ENCODE assay signal across 15 cellular contexts in genomic region chr15:40234783-40235182, GRCh38. TPM values are rescaled to one million over a fixed set of nuclear protein-coding genes. Genes with fewer than 3 reads are reported as not detected.
DNase-seq lines count a peak whose midpoint lies in the region; ATAC-seq, FAIRE-seq and TF ChIP-seq lines count a peak whose summit lies in the region.
"Had no signal": no experiment of that assay in that cellular context is flagged by ENCODE, and none has a peak within 500 bp of the region (broad histone marks: within the 10 kb centered on the region; RNA-seq: fewer than 3 reads in every experiment).

No MANE protein-coding gene starts in this region.

- WGBS in small intestine, 3 donors = 73 to 84% (median 81%) methylated on average over 4 of the region's 4 CpGs

- H3K27me3 Mint-ChIP-seq in activated naive CD8-positive, alpha-beta T cell treated with anti-CD3 and anti-CD28 coated beads, Interleukin-2, amount 50 U/mL, for 24 hours = peaks cover 14% of the 10 kb centered on the region

- H3F3A ChIP-seq in DOHH2 (ENCODE audit: control insufficient read depth, insufficient read depth) = peaks cover 24% of the 10 kb centered on the region

- FAIRE-seq in small intestine (lab: Jason Lieb, UNC) = no peak

- DNase-seq in KBM-7 (peak; percentile 43), astrocyte of the hippocampus (ENCODE audit: low read depth, low spot score) (peak; percentile 50), mucosa of gallbladder (ENCODE audit: low spot score) (peak; percentile 9), GM19238 (ENCODE audit: insufficient read length, low spot score) (no peak), small intestine (no peak)
- no peak for DNase-seq in activated naive CD8-positive, alpha-beta T cell treated with anti-CD3 and anti-CD28 coated beads, Interleukin-2, amount 50 U/mL, for 24 hours
- DNase-seq: CD4-positive, alpha-beta memory T cell; GOT3; NCI-H1105; NCI-H446 treated with DMSO at 0.1 percent for 48 hours; sigmoid colon; testis had no signal

- ATAC-seq in HG03108 (IDR thresholded peaks at IDR 0.05; ENCODE audit: unreplicated experiment) = no peak
- no peak for ATAC-seq in activated naive CD8-positive, alpha-beta T cell treated with anti-CD3 and anti-CD28 coated beads, Interleukin-2, amount 50 U/mL, for 24 hours

- no peaks in the 10 kb centered on the region for H3K9me2 ChIP-seq in DOHH2 (replicated peaks; ENCODE audit: control insufficient read depth, low read length)

- H3K4me3 ChIP-seq in DOHH2 (ENCODE audit: low read length) (peak overlapping the region; percentile 29; the same call in 1 of the 2 replicates), small intestine (ENCODE audit: low read depth in 1 of 2, low read length in 2 of 2) (no peak overlapping the region)
- H3K4me3 ChIP-seq: sigmoid colon, testis had no signal

- peak overlapping the region; percentile 55 for H3K4me2 ChIP-seq in DOHH2 (ENCODE audit: low read length)

- no peaks in the 10 kb centered on the region for H3K9me3 Mint-ChIP-seq in activated naive CD8-positive, alpha-beta T cell treated with anti-CD3 and anti-CD28 coated beads, Interleukin-2, amount 50 U/mL, for 24 hours
- H3K9me3 Mint-ChIP-seq: CD4-positive, alpha-beta memory T cell had no signal

- no peak overlapping the region for H3K27ac Mint-ChIP-seq in activated naive CD8-positive, alpha-beta T cell treated with anti-CD3 and anti-CD28 coated beads, Interleukin-2, amount 50 U/mL, for 24 hours

- H4K20me1 ChIP-seq in DOHH2 (ENCODE audit: control insufficient read depth, insufficient read depth, low read depth, low read length) = no peaks in the 10 kb centered on the region

- peak overlapping the region; percentile 35 for H3K27ac ChIP-seq in DOHH2 (ENCODE audit: low read depth, low read length)
- no peak overlapping the region for H3K27ac ChIP-seq in small intestine (ENCODE audit: low read depth in 1 of 2, low read length in 1 of 2)
- H3K27ac ChIP-seq: VCaP had no signal

- H3K79me2 ChIP-seq in DOHH2 (ENCODE audit: control insufficient read depth, low read length) = no peaks in the 10 kb centered on the region

- no peak overlapping the region for H3K4me3 Mint-ChIP-seq in activated naive CD8-positive, alpha-beta T cell treated with anti-CD3 and anti-CD28 coated beads, Interleukin-2, amount 50 U/mL, for 24 hours
- H3K4me3 Mint-ChIP-seq: CD4-positive, alpha-beta memory T cell had no signal

- H3K36me3 Mint-ChIP-seq in activated naive CD8-positive, alpha-beta T cell treated with anti-CD3 and anti-CD28 coated beads, Interleukin-2, amount 50 U/mL, for 24 hours (ENCODE audit: low read depth) = peaks cover 3% of the 10 kb centered on the region
- H3K36me3 Mint-ChIP-seq: CD4-positive, alpha-beta memory T cell had no signal

- in situ Hi-C loops in KBM-7 (cut with MboI; ENCODE audit: low pct_unique_long_range_greater_than_20kb, low sequenced_read_pairs) = no loop called here

- H3K9me3 ChIP-seq in DOHH2 (ENCODE audit: control insufficient read depth, insufficient read depth, low read length) (no peaks in the 10 kb centered on the region), small intestine (ENCODE audit: control insufficient read depth, low read depth) (no peaks in the 10 kb centered on the region)
- H3K9me3 ChIP-seq: sigmoid colon, testis had no signal

- H3K4me1 Mint-ChIP-seq in activated naive CD8-positive, alpha-beta T cell treated with anti-CD3 and anti-CD28 coated beads, Interleukin-2, amount 50 U/mL, for 24 hours = peaks cover 8% of the 10 kb centered on the region

- peaks cover 44% of the 10 kb centered on the region for H3K4me1 ChIP-seq in DOHH2 (ENCODE audit: control insufficient read depth, low read length)
- no peaks in the 10 kb centered on the region for H3K4me1 ChIP-seq in small intestine (ENCODE audit: control insufficient read depth in 2 of 2, insufficient read depth in 1 of 2, low read depth in 1 of 2, low read length in 1 of 2)

- peaks cover 14% of the 10 kb centered on the region for H3K36me3 ChIP-seq in DOHH2 (ENCODE audit: control insufficient read depth, low read length)
- no peaks in the 10 kb centered on the region for H3K36me3 ChIP-seq in small intestine (ENCODE audit: control insufficient read depth in 2 of 2, insufficient read depth in 2 of 2, low read length in 2 of 2)
- H3K36me3 ChIP-seq: sigmoid colon had no signal

- H3K27me3 ChIP-seq in DOHH2 (ENCODE audit: control insufficient read depth, low read length) = peaks cover 7% of the 10 kb centered on the region
- H3K27me3 ChIP-seq in small intestine (ENCODE audit: control insufficient read depth in 2 of 2, insufficient read depth in 2 of 2, low read length in 2 of 2) = no peaks in the 10 kb centered on the region
- H3K27me3 ChIP-seq: testis had no signal

- no peak for TF ChIP-seq CTCF in DOHH2 (IDR thresholded peaks at IDR 0.05; ENCODE audit: low read depth, low read length, poor library complexity, severe bottlenecking)

RNA-seq across cellular contexts. Expression of gene PAK6, which starts 4.1 kb away (rescaled TPM):
- 7.9 TPM for total RNA-seq in mucosa of gallbladder
- polyA plus RNA-seq in small intestine = 1 to 10 TPM in 1 of 3 donors, under 1 TPM in 2; 0.67 to 5.1 (median 0.81) TPM

RNA-seq across cellular contexts. Expression of gene ANKRD63, which starts 48.1 kb away (rescaled TPM):
- 1.6 TPM for total RNA-seq in mucosa of gallbladder
- under 1 TPM in 1 of 3 donors, not detected in 2; 0.04 TPM for polyA plus RNA-seq in small intestine
- total RNA-seq: CD4-positive, alpha-beta memory T cell had no signal
- polyA plus RNA-seq: CD4-positive, alpha-beta memory T cell; sigmoid colon had no signal

Comparison
In these comparisons a context has a peak if more than half of its experiments do, and no peak if none do; other contexts are left out.
1. DNase-seq: peak in KBM-7 (single experiment), astrocyte of the hippocampus (single experiment) and mucosa of gallbladder (single experiment); none in activated naive CD8-positive, alpha-beta T cell treated with anti-CD3 and anti-CD28 coated beads, Interleukin-2, amount 50 U/mL, for 24 hours (single experiment), GM19238 (single experiment) and small intestine (single experiment).